ENCODE assay signal across 22 cellular contexts in genomic region chr17:8986295-8986694, GRCh38. TPM values are rescaled to one million over a fixed set of nuclear protein-coding genes. Genes with fewer than 3 reads are reported as not detected.
DNase-seq lines count a peak whose midpoint lies in the region; ATAC-seq and TF ChIP-seq lines count a peak whose summit lies in the region.
"Had no signal": no experiment of that assay in that cellular context is flagged by ENCODE, and none has a peak within 500 bp of the region (broad histone marks: within the 10 kb centered on the region; RNA-seq: fewer than 3 reads in every experiment).

No MANE protein-coding gene starts in this region.

- peak; percentile 37 for TF ChIP-seq CTCF in GM12873 (IDR thresholded peaks at IDR 0.05; ENCODE audit: insufficient read depth, low read depth, low read length, missing control alignments)
- TF ChIP-seq CTCF in PC-9 (conservative IDR thresholded peaks at IDR 0.05): peak; percentile 33; the same call in 1 of the 2 replicates
- peak; percentile 19 for TF ChIP-seq CTCF in endothelial cell (IDR thresholded peaks at IDR 0.05; ENCODE audit: unreplicated experiment)

- H3K79me2 ChIP-seq in PC-9 (ENCODE audit: low read depth): no peaks in the 10 kb centered on the region

- H3K27me3 Mint-ChIP-seq in endothelial cell (ENCODE audit: unreplicated experiment): peaks cover 2% of the 10 kb centered on the region

- peaks cover 15 to 39% (median 31%) of the 10 kb centered on the region in 11 experiments for H3K9me3 ChIP-seq in BLaER1 treated with 17β-estradiol and CSF1 and Interleukin-3, amounts not matched to agents 10 nM and 100 nM (replicated peaks in 1 of 11)
- H3K9me3 ChIP-seq in PC-9 (ENCODE audit: insufficient read depth, low read depth): no peaks in the 10 kb centered on the region
- H3K9me3 ChIP-seq: BE2C, tibial artery had no signal

- H3F3A ChIP-seq in PC-9 (ENCODE audit: insufficient read depth, low read depth): no peaks in the 10 kb centered on the region

- no peak for ATAC-seq in HG03097 (IDR thresholded peaks at IDR 0.05; ENCODE audit: low FRiP score, unreplicated experiment)
- ATAC-seq: left cardiac atrium had no signal

- no peaks in the 10 kb centered on the region for H3K9me2 ChIP-seq in PC-9 (ENCODE audit: insufficient read depth)

- H3K4me2 ChIP-seq in BLaER1 treated with 17β-estradiol and CSF1 and Interleukin-3, amounts not matched to agents 10 nM and 100 nM: peak overlapping the region; percentile 13 to 58 (median 41); a peak in 17 of 22 replicates
- H3K4me2 ChIP-seq in PC-9: no peak overlapping the region

- POLR2A ChIA-PET in PC-9 (lab: Charles Lee; ENCODE audit: unreplicated experiment): no interaction called here

- H3K27ac Mint-ChIP-seq in endothelial cell (ENCODE audit: unreplicated experiment): no peak overlapping the region
- H3K27ac Mint-ChIP-seq: T-helper 2 cell treated with Interferon-gamma antibody and Interleukin-4, amounts not matched to agents 5 μg/mL and 100 μg/mL, for 36 hours had no signal

- no peaks in the 10 kb centered on the region for H3K4me1 Mint-ChIP-seq in endothelial cell (ENCODE audit: unreplicated experiment)

- H2AFZ ChIP-seq in PC-9: no peak overlapping the region

- no peak overlapping the region for H3K4me3 ChIP-seq in BLaER1 treated with 17β-estradiol and CSF1 and Interleukin-3, amounts not matched to agents 10 nM and 100 nM
- no peak overlapping the region for H3K4me3 ChIP-seq in PC-9
- H3K4me3 ChIP-seq: tibial artery had no signal

- H3K27me3 ChIP-seq in BLaER1 treated with 17β-estradiol and CSF1 and Interleukin-3, amounts not matched to agents 10 nM and 100 nM: no peaks in the 10 kb centered on the region
- H3K27me3 ChIP-seq in PC-9 (ENCODE audit: insufficient read depth, low read depth): no peaks in the 10 kb centered on the region
- H3K27me3 ChIP-seq: BE2C, tibial artery had no signal

- no peaks in the 10 kb centered on the region for H3K36me3 Mint-ChIP-seq in endothelial cell (ENCODE audit: low read depth, unreplicated experiment)

- no peak for DNase-seq in PC-9
- no peak for DNase-seq in endothelial cell (ENCODE audit: low spot score)
- DNase-seq in 8988T: no peak
- no peak for DNase-seq in activated naive CD4-positive, alpha-beta T cell treated with anti-CD3 and anti-CD28 coated beads, Interleukin-2, amount 50 U/mL, for 16 hours
- DNase-seq in activated T-cell treated with anti-CD3 and anti-CD28 coated beads, Interleukin-2, amount 50 U/mL, for 1 hour: no peak
- DNase-seq: activated CD4-positive, alpha-beta T cell treated with anti-CD3 and anti-CD28 coated beads for 4 hours; activated CD8-positive, alpha-beta memory T cell treated with anti-CD3 and anti-CD28 coated beads, Interleukin-2, amount 50 U/mL, for 48 hours; activated naive CD4-positive, alpha-beta T cell; anterior cingulate cortex; BE2C; left cardiac atrium; MV-4-11; NCI-H2107; NCI-H69; retina; Right ventricle myocardium superior; stimulated activated naive CD4-positive, alpha-beta T cell; tibial artery had no signal

- H3K36me3 ChIP-seq in BLaER1 treated with 17β-estradiol and CSF1 and Interleukin-3, amounts not matched to agents 10 nM and 100 nM: no peaks in the 10 kb centered on the region
- H3K36me3 ChIP-seq in PC-9 (ENCODE audit: low read depth): no peaks in the 10 kb centered on the region
- H3K36me3 ChIP-seq: BE2C, tibial artery had no signal

- no peak overlapping the region for H3K4me3 Mint-ChIP-seq in endothelial cell (ENCODE audit: unreplicated experiment)
- H3K4me3 Mint-ChIP-seq: T-helper 2 cell treated with Interferon-gamma antibody and Interleukin-4, amounts not matched to agents 5 μg/mL and 100 μg/mL, for 36 hours had no signal

- intact Hi-C loops in PC-9 (cut with micrococcal nuclease; ENCODE audit: unreplicated experiment): no loop called here

- H3K9ac ChIP-seq in BLaER1 treated with 17β-estradiol and CSF1 and Interleukin-3, amounts not matched to agents 10 nM and 100 nM: no peak overlapping the region

- H3K4me1 ChIP-seq in BLaER1 treated with 17β-estradiol and CSF1 and Interleukin-3, amounts not matched to agents 10 nM and 100 nM: peaks cover 10 to 22% (median 17%) of the 10 kb centered on the region in 10 experiments
- H3K4me1 ChIP-seq in PC-9 (replicated peaks; ENCODE audit: insufficient read depth): no peaks in the 10 kb centered on the region
- H3K4me1 ChIP-seq: BE2C, tibial artery had no signal

- no peaks in the 10 kb centered on the region for H4K20me1 ChIP-seq in BLaER1 treated with 17β-estradiol and CSF1 and Interleukin-3, amounts not matched to agents 10 nM and 100 nM
- no peaks in the 10 kb centered on the region for H4K20me1 ChIP-seq in PC-9 (ENCODE audit: insufficient read depth)

- H3K27ac ChIP-seq in BLaER1 treated with 17β-estradiol and CSF1 and Interleukin-3, amounts not matched to agents 10 nM and 100 nM: no peak overlapping the region
- no peak overlapping the region for H3K27ac ChIP-seq in PC-9
- H3K27ac ChIP-seq: tibial artery had no signal

- no peaks in the 10 kb centered on the region for H3K9me3 Mint-ChIP-seq in endothelial cell (ENCODE audit: unreplicated experiment)

- BruUV-seq in PC-9 (replicated peaks; lab: Mats Ljungman, UMichigan): no TSS peak

- CTCF ChIA-PET in PC-9 (lab: Charles Lee): no interaction called here

RNA-seq across cellular contexts. Expression of gene PIK3R5, which starts 20.8 kb away (rescaled TPM):
- total RNA-seq in PC-9 (2021): not detected in 2 replicates
- 14.5 TPM for total RNA-seq in endothelial cell (ENCODE audit: unreplicated experiment)

RNA-seq across cellular contexts. Expression of gene NTN1, which starts 35.0 kb away (rescaled TPM):
- total RNA-seq in PC-9 (2021): 17.7 and 24.5 TPM in 2 replicates
- 6.6 TPM for total RNA-seq in endothelial cell (ENCODE audit: unreplicated experiment)

Comparison
In these comparisons a context has a peak if more than half of its experiments do, and no peak if none do; other contexts are left out.
1. RNA of gene PIK3R5, which starts 20.8 kb away (total RNA-seq): 14.5 TPM in endothelial cell (single experiment); not detected in PC-9; every median in the first group is over 10 times any median in the second.
2. Peak in every context shown above with its lines, with median percentiles within 50 percentile points of each other: CTCF ChIP-seq.